21 cellular contexts compared by ENCODE assay signal in the genomic region with DNA sequence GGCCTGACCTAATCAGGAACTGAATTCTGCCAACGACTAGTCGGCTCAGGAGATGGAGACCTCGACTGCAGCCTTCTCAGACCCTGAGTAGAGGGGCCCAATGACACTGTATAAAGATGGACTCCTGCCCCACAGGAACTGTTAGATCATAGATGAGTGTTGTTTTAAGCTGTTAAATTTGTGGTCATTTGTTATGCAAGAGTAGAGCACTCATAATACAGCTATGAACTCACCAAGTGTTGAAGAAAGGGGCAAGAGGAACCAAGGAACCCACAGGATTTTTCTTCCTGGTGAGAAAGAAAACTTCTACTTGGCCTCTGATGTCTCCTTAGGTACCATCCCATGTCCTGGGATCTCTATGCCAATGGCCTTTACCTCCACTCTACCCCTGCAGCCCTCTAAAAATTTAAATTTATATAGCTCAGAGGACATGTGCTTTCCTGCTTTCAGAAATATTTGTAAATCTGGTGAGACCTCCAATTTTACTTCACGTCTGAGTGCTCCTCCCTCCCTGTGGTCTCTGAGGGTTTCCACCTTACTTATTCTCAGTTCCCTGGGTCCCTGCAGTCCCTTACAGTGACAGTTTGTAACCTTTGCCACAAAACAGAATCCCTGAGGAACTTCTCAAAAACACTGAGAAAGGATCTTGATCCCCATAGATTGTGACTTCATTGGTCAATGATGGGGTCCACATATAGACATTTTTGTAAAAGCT.
A peak's percentile ranks its signal among the peaks of the same experiment; 100 is the strongest.
DNase-seq lines count a peak whose midpoint lies in the region; ATAC-seq, FAIRE-seq and TF ChIP-seq lines count a peak whose summit lies in the region.
"Had no signal": no experiment of that assay in that cellular context is flagged by ENCODE, and none has a peak within 500 bp of the region (broad histone marks: within the 10 kb centered on the region; RNA-seq: fewer than 3 reads in every experiment).

No MANE protein-coding gene starts in this region.

- SMC1A ChIA-PET in GM12878 (lab: Charles Lee; ENCODE audit: uncharacterized antibody, unreplicated experiment), result interaction anchor here (0.6 to 1.4 kb wide), 3 partner anchors 75 to 201 kb away, joined by 3 read pairs; no protein-coding TSS in a partner anchor

- TF ChIP-seq RAD21 in GM12878 (IDR thresholded peaks at IDR 0.05; ENCODE audit: insufficient read depth, low read depth, low read length), result no peak

- no peaks in the 10 kb centered on the region for H3K27me3 ChIP-seq in GM12878 (replicated peaks in 1 of 2; ENCODE audit: control insufficient read depth in 2 of 2, insufficient read depth in 2 of 2, low read length in 1 of 2)
- H3K27me3 ChIP-seq in upper lobe of right lung, result no peaks in the 10 kb centered on the region
- no peaks in the 10 kb centered on the region for H3K27me3 ChIP-seq in aorta (ENCODE audit: control insufficient read depth in 1 of 2, insufficient read depth in 2 of 2, low read length in 1 of 2)
- H3K27me3 ChIP-seq: breast epithelium, SJCRH30 had no signal

- no peak for TF ChIP-seq POLR2A in GM12878 (IDR thresholded peaks at IDR 0.05; ENCODE audit: low read depth, low read length)

- intact Hi-C loops in GM12878 (cut with micrococcal nuclease; ENCODE audit: unreplicated experiment) (loop anchor here (10.0 kb wide), 1 partner anchor 256 kb away; no protein-coding TSS in a partner anchor), upper lobe of right lung (cut with DNase I) (no loop called here), aorta (cut with DNase I) (no loop called here)

- H4K20me1 ChIP-seq in GM12878 (ENCODE audit: control insufficient read depth, insufficient read depth), result no peaks in the 10 kb centered on the region

- CTCF ChIA-PET in GM12878 (lab: Yijun Ruan, JAX), result interaction anchor here (1.3 kb wide), 1 partner anchor 17 kb away, joined by 4 read pairs; no protein-coding TSS in a partner anchor

- no peaks in the 10 kb centered on the region for H3K79me2 ChIP-seq in GM12878 (ENCODE audit: control insufficient read depth, insufficient read depth, low read length)

- H3K4me1 ChIP-seq in GM12878 (ENCODE audit: control insufficient read depth, insufficient read depth, low read length) (no peaks in the 10 kb centered on the region), upper lobe of right lung (peaks cover 2% of the 10 kb centered on the region), aorta (ENCODE audit: control insufficient read depth in 1 of 2, insufficient read depth in 2 of 2, low read length in 2 of 2) (no peaks in the 10 kb centered on the region)
- H3K4me1 ChIP-seq: breast epithelium, left ventricle myocardium inferior, SJCRH30 had no signal

- POLR2A ChIA-PET in GM12878 (lab: Charles Lee), result no interaction called here

- FAIRE-seq in GM12878 (lab: Jason Lieb, UNC), result no peak

- H3K4me3 ChIP-seq in GM12878, result no peak overlapping the region
- H3K4me3 ChIP-seq in upper lobe of right lung, result no peak overlapping the region
- no peak overlapping the region for H3K4me3 ChIP-seq in aorta (ENCODE audit: low read length in 2 of 2)
- H3K4me3 ChIP-seq: breast epithelium, left ventricle myocardium inferior, SJCRH30 had no signal

- H3K4me2 ChIP-seq in GM12878 (ENCODE audit: control insufficient read depth, insufficient read depth), result no peak overlapping the region

- H3K9me3 ChIP-seq in GM12878 (replicated peaks; ENCODE audit: control insufficient read depth, insufficient read depth, low read length), result no peaks in the 10 kb centered on the region
- no peaks in the 10 kb centered on the region for H3K9me3 ChIP-seq in upper lobe of right lung
- H3K9me3 ChIP-seq in aorta (ENCODE audit: control insufficient read depth, low read length), result no peaks in the 10 kb centered on the region
- H3K9me3 ChIP-seq: breast epithelium, left ventricle myocardium inferior, SJCRH30 had no signal

- H2AFZ ChIP-seq in GM12878 (ENCODE audit: control insufficient read depth, low read depth, low read length), result no peak overlapping the region

- WGBS in GM12878 (ENCODE audit: insufficient coverage, insufficient replicate concordance, low lambda C conversion rate, missing lambda C conversion rate), result 26% methylated on average over 4 of the region's 4 CpGs
- WGBS in aorta, 2 donors, result 87 to 89% methylated on average over 4 of the region's 4 CpGs

- no peaks in the 10 kb centered on the region for H3K36me3 ChIP-seq in GM12878 (ENCODE audit: control insufficient read depth in 2 of 2, insufficient read depth in 2 of 2, low read length in 1 of 2)
- H3K36me3 ChIP-seq in upper lobe of right lung, result no peaks in the 10 kb centered on the region
- no peaks in the 10 kb centered on the region for H3K36me3 ChIP-seq in aorta (ENCODE audit: control insufficient read depth in 1 of 2, insufficient read depth in 2 of 2, low read length in 1 of 2)
- H3K36me3 ChIP-seq: breast epithelium, left ventricle myocardium inferior, SJCRH30 had no signal

- DNase-seq in HCEC 1CT (peak; percentile 75), MV-4-11 (lab: John Stamatoyannopoulos, UW) (peak; percentile 92), GM12878 (ENCODE audit: low read depth, low spot score) (no peak), upper lobe of right lung (no peak), DMS79 (lab: John Stamatoyannopoulos, UW) (no peak), aorta (no peak), NCI-H748 treated with DMSO at 0.1 percent for 48 hours (lab: John Stamatoyannopoulos, UW) (no peak)
- DNase-seq: activated B cell treated with CpG ODN at 0.5 μM for 24 hours, C1 segment of cervical spinal cord, dermis blood vessel endothelial cell, DMS 273 treated with DMSO at 0.1 percent for 48 hours, GOT3, left ventricle myocardium inferior, NCI-H1092, NCI-H2081 treated with DMSO at 0.1 percent for 48 hours, NCI-H524, OCI-M1, SJCRH30, T-helper 2 cell had no signal

- no TSS peak for BruUV-seq in GM12878 (replicated peaks; lab: Mats Ljungman, UMichigan)

- TF ChIP-seq EP300 in GM12878 (IDR thresholded peaks at IDR 0.05; ENCODE audit: borderline replicate concordance in 1 of 2, control insufficient read depth in 1 of 2, low read depth in 2 of 2, low read length in 2 of 2), result no peak

- ATAC-seq in GM12878, result no peak
- peak; percentile 48 for ATAC-seq in upper lobe of right lung
- ATAC-seq in aorta (ENCODE audit: low FRiP score), result no peak
- ATAC-seq: sciatic nerve had no signal

- no peak overlapping the region for H3K27ac ChIP-seq in GM12878 (ENCODE audit: control insufficient read depth, insufficient read depth)
- no peak overlapping the region for H3K27ac ChIP-seq in upper lobe of right lung
- no peak overlapping the region for H3K27ac ChIP-seq in aorta (ENCODE audit: low read depth in 1 of 2, low read length in 2 of 2)
- H3K27ac ChIP-seq: left ventricle myocardium inferior, SJCRH30 had no signal

- RAD21 ChIA-PET in GM12878 (lab: Charles Lee; ENCODE audit: unreplicated experiment), result interaction anchor here (0.6 kb wide), 1 partner anchor 96 kb away, joined by 3 read pairs; no protein-coding TSS in a partner anchor

- in situ Hi-C loops in GM12878 (cut with MboI), result no loop called here

- H3K9ac ChIP-seq in GM12878 (ENCODE audit: control insufficient read depth, insufficient read depth, low read length), result no peak overlapping the region

- TF ChIP-seq CTCF in GM12878 (IDR thresholded peaks at IDR 0.05 in 2 of 3, conservative IDR thresholded peaks at IDR 0.05 in 1 of 3; ENCODE audit: control insufficient read depth in 2 of 3, extremely low read depth in 1 of 3, insufficient read depth in 1 of 3, low read depth in 3 of 3, low read length in 3 of 3) (no peak), upper lobe of right lung (IDR thresholded peaks at IDR 0.05) (no peak)

TF ChIP-seq in GM12878, 131 proteins besides CTCF, POLR2A, EP300 and RAD21:
- TF ChIP-seq SPI1 (IDR thresholded peaks at IDR 0.05; ENCODE audit: borderline replicate concordance, insufficient read depth, low read depth, low read length) (peak; percentile 7; the same call in 1 of the 2 replicates), RUNX3 (IDR thresholded peaks at IDR 0.05; ENCODE audit: low read length) (peak; percentile 36; the same call in 1 of the 2 replicates), CHD4 (IDR thresholded peaks at IDR 0.05) (no peak)
- TF ChIP-seq, protein P1, sequence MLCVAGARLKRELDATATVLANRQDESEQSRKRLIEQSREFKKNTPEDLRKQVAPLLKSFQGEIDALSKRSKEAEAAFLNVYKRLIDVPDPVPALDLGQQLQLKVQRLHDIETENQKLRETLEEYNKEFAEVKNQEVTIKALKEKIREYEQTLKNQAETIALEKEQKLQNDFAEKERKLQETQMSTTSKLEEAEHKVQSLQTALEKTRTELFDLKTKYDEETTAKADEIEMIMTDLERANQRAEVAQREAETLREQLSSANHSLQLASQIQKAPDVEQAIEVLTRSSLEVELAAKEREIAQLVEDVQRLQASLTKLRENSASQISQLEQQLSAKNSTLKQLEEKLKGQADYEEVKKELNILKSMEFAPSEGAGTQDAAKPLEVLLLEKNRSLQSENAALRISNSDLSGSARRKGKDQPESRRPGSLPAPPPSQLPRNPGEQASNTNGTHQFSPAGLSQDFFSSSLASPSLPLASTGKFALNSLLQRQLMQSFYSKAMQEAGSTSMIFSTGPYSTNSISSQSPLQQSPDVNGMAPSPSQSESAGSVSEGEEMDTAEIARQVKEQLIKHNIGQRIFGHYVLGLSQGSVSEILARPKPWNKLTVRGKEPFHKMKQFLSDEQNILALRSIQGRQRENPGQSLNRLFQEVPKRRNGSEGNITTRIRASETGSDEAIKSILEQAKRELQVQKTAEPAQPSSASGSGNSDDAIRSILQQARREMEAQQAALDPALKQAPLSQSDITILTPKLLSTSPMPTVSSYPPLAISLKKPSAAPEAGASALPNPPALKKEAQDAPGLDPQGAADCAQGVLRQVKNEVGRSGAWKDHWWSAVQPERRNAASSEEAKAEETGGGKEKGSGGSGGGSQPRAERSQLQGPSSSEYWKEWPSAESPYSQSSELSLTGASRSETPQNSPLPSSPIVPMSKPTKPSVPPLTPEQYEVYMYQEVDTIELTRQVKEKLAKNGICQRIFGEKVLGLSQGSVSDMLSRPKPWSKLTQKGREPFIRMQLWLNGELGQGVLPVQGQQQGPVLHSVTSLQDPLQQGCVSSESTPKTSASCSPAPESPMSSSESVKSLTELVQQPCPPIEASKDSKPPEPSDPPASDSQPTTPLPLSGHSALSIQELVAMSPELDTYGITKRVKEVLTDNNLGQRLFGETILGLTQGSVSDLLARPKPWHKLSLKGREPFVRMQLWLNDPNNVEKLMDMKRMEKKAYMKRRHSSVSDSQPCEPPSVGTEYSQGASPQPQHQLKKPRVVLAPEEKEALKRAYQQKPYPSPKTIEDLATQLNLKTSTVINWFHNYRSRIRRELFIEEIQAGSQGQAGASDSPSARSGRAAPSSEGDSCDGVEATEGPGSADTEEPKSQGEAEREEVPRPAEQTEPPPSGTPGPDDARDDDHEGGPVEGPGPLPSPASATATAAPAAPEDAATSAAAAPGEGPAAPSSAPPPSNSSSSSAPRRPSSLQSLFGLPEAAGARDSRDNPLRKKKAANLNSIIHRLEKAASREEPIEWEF (IDR thresholded peaks at IDR 0.05; ENCODE audit: insufficient replicate concordance, low read depth, low read length), result no peak

Comparison
In these comparisons a context has a peak if more than half of its experiments do, and no peak if none do; other contexts are left out.
1. DNase-seq: peak in HCEC 1CT (single experiment) and MV-4-11 (single experiment); none in GM12878 (single experiment), upper lobe of right lung (single experiment), DMS79 (single experiment), aorta (0 of 2) and NCI-H748 treated with DMSO at 0.1 percent for 48 hours (single experiment).